ENCODE assay signal across 1 cellular context in genomic region chr17:17641621-17642409, GRCh38.
A peak's percentile ranks its signal among the peaks of the same experiment; 100 is the strongest.
TF ChIP-seq lines count a peak whose summit lies in the region.

No MANE protein-coding gene starts in this region.

TF ChIP-seq in GM12878, 131 proteins besides CTCF, POLR2A, EP300 and RAD21 (continued from another document):
- no peak for TF ChIP-seq KDM1A (IDR thresholded peaks at IDR 0.05; ENCODE audit: borderline replicate concordance)
- TF ChIP-seq IRF3 (IDR thresholded peaks at IDR 0.05), result no peak
- 0 out of 2 replicates have a peak, but pooled peaks have one; percentile 62 for TF ChIP-seq SMARCA5 (IDR thresholded peaks at IDR 0.05)
- TF ChIP-seq ESRRA (IDR thresholded peaks at IDR 0.05; ENCODE audit: low read length), result no peak
- TF ChIP-seq SMC3 (IDR thresholded peaks at IDR 0.05; ENCODE audit: borderline replicate concordance, low read length), result peak; percentile 98
- TF ChIP-seq YY1 (IDR thresholded peaks at IDR 0.05; ENCODE audit: low read depth, low read length), result peak; percentile 69
- 0 out of 2 replicates have a peak, but pooled peaks have one; percentile 17 for TF ChIP-seq HCFC1 (IDR thresholded peaks at IDR 0.05; ENCODE audit: low read length)
- TF ChIP-seq POU2F2 (IDR thresholded peaks at IDR 0.05; ENCODE audit: borderline replicate concordance, low read depth, low read length), result peak; percentile 60; the same call in 1 of the 3 replicates
